Comparison of ENCODE assay signal across 24 cellular contexts in genomic region chr5:180338001-180338707, GRCh38.
"Had no signal": no experiment of that assay in that cellular context is flagged by ENCODE, and none has a peak within 500 bp of the region (broad histone marks: within the 10 kb centered on the region; RNA-seq: fewer than 3 reads in every experiment).

No MANE protein-coding gene starts in this region.

- DNase-seq: activated CD4-positive, alpha-beta T cell treated with anti-CD3 and anti-CD28 coated beads, Interleukin-2, amount 50 U/mL, for 48 hours; activated CD8-positive, alpha-beta memory T cell treated with anti-CD3 and anti-CD28 coated beads, Interleukin-2, amount 10 ng/mL, durations not matched to agents 7 days and 5 days; anterior cingulate cortex; brain microvascular endothelial cell; central memory CD4-positive, alpha-beta T cell; cortex of kidney; effector CD4-positive, alpha-beta T cell; islet precursor cell; mammary epithelial cell; right cardiac atrium; small intestine; stimulated activated CD4-positive, alpha-beta T cell treated with anti-CD3 and anti-CD28 coated beads, Interleukin-4, amount 100 ng/mL, for 1 hour; stimulated activated naive CD8-positive, alpha-beta T cell treated with anti-CD3 and anti-CD28 coated beads, Interleukin-15, amount 100 ng/mL, for 72 hours; SW 1271; T-helper 2 cell; trophoblast cell; WERI-Rb-1 had no signal

- H3K36me3 ChIP-seq: neural progenitor cell, prostate gland, WERI-Rb-1 had no signal

- H3K9me3 ChIP-seq: prostate gland, suprapubic skin, vagina had no signal

- H3K9ac ChIP-seq: neural progenitor cell had no signal

- FAIRE-seq: small intestine had no signal

- H3K4me1 Mint-ChIP-seq: activated CD8-positive, alpha-beta memory T cell treated with anti-CD3 and anti-CD28 coated beads, Interleukin-2, amount 10 ng/mL, durations not matched to agents 7 days and 5 days had no signal

- H3K36me3 Mint-ChIP-seq: activated CD8-positive, alpha-beta memory T cell treated with anti-CD3 and anti-CD28 coated beads, Interleukin-2, amount 10 ng/mL, durations not matched to agents 7 days and 5 days had no signal

- H3K27me3 ChIP-seq: brain microvascular endothelial cell, hepatocyte, neural progenitor cell, suprapubic skin, vagina had no signal

- H3K79me2 ChIP-seq: hepatocyte had no signal

- H3K4me2 ChIP-seq: hepatocyte, neural progenitor cell had no signal

- H3K27ac Mint-ChIP-seq: activated CD8-positive, alpha-beta memory T cell treated with anti-CD3 and anti-CD28 coated beads, Interleukin-2, amount 10 ng/mL, durations not matched to agents 7 days and 5 days; neural progenitor cell; stimulated activated naive CD8-positive, alpha-beta T cell treated with anti-CD3 and anti-CD28 coated beads, Interleukin-15, amount 100 ng/mL, for 72 hours had no signal

- H2AFZ ChIP-seq: hepatocyte, neural progenitor cell had no signal

- ATAC-seq: activated CD8-positive, alpha-beta memory T cell treated with anti-CD3 and anti-CD28 coated beads, Interleukin-2, amount 10 ng/mL, durations not matched to agents 7 days and 5 days; esophagus mucosa; left lobe of liver; right cardiac atrium; stimulated activated naive CD8-positive, alpha-beta T cell treated with anti-CD3 and anti-CD28 coated beads, Interleukin-15, amount 100 ng/mL, for 72 hours had no signal

- H3K4me1 ChIP-seq: prostate gland had no signal

- H3K27ac ChIP-seq: brain microvascular endothelial cell, hepatocyte, neural progenitor cell, prostate gland, suprapubic skin, vagina, WERI-Rb-1 had no signal

- H3K9me3 Mint-ChIP-seq: stimulated activated naive CD8-positive, alpha-beta T cell treated with anti-CD3 and anti-CD28 coated beads, Interleukin-15, amount 100 ng/mL, for 72 hours had no signal

- H3K4me3 ChIP-seq: hepatocyte, neural progenitor cell, prostate gland, suprapubic skin, vagina had no signal

- H3K4me3 Mint-ChIP-seq: activated CD8-positive, alpha-beta memory T cell treated with anti-CD3 and anti-CD28 coated beads, Interleukin-2, amount 10 ng/mL, durations not matched to agents 7 days and 5 days; neural progenitor cell; stimulated activated naive CD8-positive, alpha-beta T cell treated with anti-CD3 and anti-CD28 coated beads, Interleukin-15, amount 100 ng/mL, for 72 hours had no signal
